ENCODE assay signal across 9 cellular contexts in genomic region chr5:78509145-78509865, GRCh38.
DNase-seq lines count a peak whose midpoint lies in the region; ATAC-seq and TF ChIP-seq lines count a peak whose summit lies in the region.
"Had no signal": no experiment of that assay in that cellular context is flagged by ENCODE, and none has a peak within 500 bp of the region (broad histone marks: within the 10 kb centered on the region; RNA-seq: fewer than 3 reads in every experiment).

No MANE protein-coding gene starts in this region.

- H3K9me3 Mint-ChIP-seq in activated T-cell treated with anti-CD3 and anti-CD28 coated beads, Interleukin-2, amount 50 U/mL, for 72 hours: no peaks in the 10 kb centered on the region
- H3K9me3 Mint-ChIP-seq in activated T-helper 17 cell treated with anti-CD3 and anti-CD28 coated beads, Interleukin-2, amount 50 U/mL, for 72 hours: no peaks in the 10 kb centered on the region

- peak overlapping the region; percentile 80 to 85 for H3K4me3 Mint-ChIP-seq in activated T-cell treated with anti-CD3 and anti-CD28 coated beads, Interleukin-2, amount 50 U/mL, for 72 hours
- peak overlapping the region; percentile 63 for H3K4me3 Mint-ChIP-seq in activated T-helper 17 cell treated with anti-CD3 and anti-CD28 coated beads, Interleukin-2, amount 50 U/mL, for 72 hours

- no peaks in the 10 kb centered on the region for H3K36me3 ChIP-seq in thymus (ENCODE audit: control insufficient read depth, insufficient read depth)

- no peak overlapping the region for H3K27ac Mint-ChIP-seq in activated T-cell treated with anti-CD3 and anti-CD28 coated beads, Interleukin-2, amount 50 U/mL, for 72 hours
- no peak overlapping the region for H3K27ac Mint-ChIP-seq in activated T-helper 17 cell treated with anti-CD3 and anti-CD28 coated beads, Interleukin-2, amount 50 U/mL, for 72 hours

- H3K4me1 ChIP-seq in thymus (ENCODE audit: control insufficient read depth, insufficient read depth, low read length): peaks cover 9% of the 10 kb centered on the region

- peaks cover 17% of the 10 kb centered on the region for H3K4me1 Mint-ChIP-seq in activated T-cell treated with anti-CD3 and anti-CD28 coated beads, Interleukin-2, amount 50 U/mL, for 72 hours (ENCODE audit: low read depth)
- H3K4me1 Mint-ChIP-seq in activated T-helper 17 cell treated with anti-CD3 and anti-CD28 coated beads, Interleukin-2, amount 50 U/mL, for 72 hours: peaks cover 3% of the 10 kb centered on the region

- peaks cover 66% of the 10 kb centered on the region for H3K27me3 Mint-ChIP-seq in activated T-cell treated with anti-CD3 and anti-CD28 coated beads, Interleukin-2, amount 50 U/mL, for 72 hours (ENCODE audit: low read depth)
- peaks cover 26% of the 10 kb centered on the region for H3K27me3 Mint-ChIP-seq in activated T-helper 17 cell treated with anti-CD3 and anti-CD28 coated beads, Interleukin-2, amount 50 U/mL, for 72 hours

- ATAC-seq in activated T-cell treated with anti-CD3 and anti-CD28 coated beads, Interleukin-2, amount 50 U/mL, for 72 hours (replicated peaks in 1 of 2): peak; percentile 16 to 17
- no peak for ATAC-seq in activated T-helper 17 cell treated with anti-CD3 and anti-CD28 coated beads, Interleukin-2, amount 50 U/mL, for 72 hours (replicated peaks)

- 9% methylated on average over 18 of the region's 18 CpGs for WGBS in thymus

- no peak for DNase-seq in activated T-cell treated with anti-CD3 and anti-CD28 coated beads, Interleukin-2, amount 50 U/mL, for 72 hours
- no peak for DNase-seq in activated T-cell treated with anti-CD3 and anti-CD28 coated beads, Interleukin-2, amount 50 U/mL, for 48 hours
- DNase-seq in medulla oblongata (ENCODE audit: extremely low spot score) (peak; percentile 19), HEK293T (ENCODE audit: extremely low spot score) (no peak), mucosa of gallbladder (ENCODE audit: low spot score) (no peak), germinal center (ENCODE audit: low spot score) (no peak)

- peak overlapping the region; percentile 47 for H3K4me3 ChIP-seq in thymus (ENCODE audit: low read length)
- H3K4me3 ChIP-seq: SK-N-MC had no signal

- no peaks in the 10 kb centered on the region for H3K9me3 ChIP-seq in thymus (ENCODE audit: control insufficient read depth)

- H3K27ac ChIP-seq in thymus (ENCODE audit: low read depth): peak overlapping the region; percentile 26
- H3K27ac ChIP-seq: SK-N-MC had no signal

- H3K36me3 Mint-ChIP-seq in activated T-cell treated with anti-CD3 and anti-CD28 coated beads, Interleukin-2, amount 50 U/mL, for 72 hours (ENCODE audit: insufficient read depth in 2 of 2): no peaks in the 10 kb centered on the region
- no peaks in the 10 kb centered on the region for H3K36me3 Mint-ChIP-seq in activated T-helper 17 cell treated with anti-CD3 and anti-CD28 coated beads, Interleukin-2, amount 50 U/mL, for 72 hours (ENCODE audit: low read depth)

- CTCF ChIA-PET in HEK293T (lab: Yijun Ruan, JAX): interaction anchor here (1.4 kb wide), 2 partner anchors 12 to 24 kb away, joined by 6 to 7 read pairs; no protein-coding TSS in a partner anchor

- H3K27me3 ChIP-seq in thymus (ENCODE audit: control insufficient read depth, insufficient read depth): peaks cover 11% of the 10 kb centered on the region

- POLR2A ChIA-PET in HEK293T (lab: Yijun Ruan, JAX): interaction anchor here (0.5 kb wide), 1 partner anchor 1322 kb away, joined by 3 read pairs; no protein-coding TSS in a partner anchor

TF ChIP-seq in HEK293T, 16 proteins besides CTCF, POLR2A, EP300 and RAD21:
- TF ChIP-seq FOXA1 (IDR thresholded peaks at IDR 0.05) (no peak), TARDBP (IDR thresholded peaks at IDR 0.05) (no peak), HDGF (IDR thresholded peaks at IDR 0.05; ENCODE audit: borderline replicate concordance) (no peak), SUZ12 (IDR thresholded peaks at IDR 0.05) (no peak)
